ENCODE assay signal across 8 cellular contexts in genomic region chr7:974820-975681, GRCh38. TPM values are rescaled to one million over a fixed set of nuclear protein-coding genes. Genes with fewer than 3 reads are reported as not detected.
DNase-seq lines count a peak whose midpoint lies in the region; ATAC-seq and TF ChIP-seq lines count a peak whose summit lies in the region.

COX19 (minus strand) TSS chr7:975549; CDS start chr7:975509, 40 bp downstream.

- H3K27ac ChIP-seq in HUES64 (ENCODE audit: low read depth, low read length) (peak within 1 kb of the TSS; percentile 89), PC-9 (peak within 1 kb of the TSS; percentile 79)

- H4K20me1 ChIP-seq in PC-9 (ENCODE audit: insufficient read depth) = peaks cover 48% of the 10 kb centered on the region

- peak; percentile 98 for DNase-seq in Calu3
- DNase-seq in PC-9 = peak; percentile 70 to 93
- peak; percentile 92 for DNase-seq in activated T-cell treated with anti-CD3 and anti-CD28 coated beads for 48 hours (ENCODE audit: low read depth)
- peak; percentile 94 to 96 for DNase-seq in erythroblast (lab: John Stamatoyannopoulos, UW)
- DNase-seq in stimulated activated CD8-positive, alpha-beta memory T cell treated with anti-CD3 and anti-CD28 coated beads, Interleukin-4, amount 100 ng/mL, for 4 hours (ENCODE audit: low read depth in 2 of 2, low spot score in 1 of 2) = peak; percentile 67 to 81

- BruUV-seq in Calu3 (replicated peaks; lab: Mats Ljungman, UMichigan) (no TSS peak), PC-9 (replicated peaks; lab: Mats Ljungman, UMichigan) (no TSS peak)

- WGBS in HUES64 = under 1% methylated on average over 78 of the region's 78 CpGs

- no peaks in the 10 kb centered on the region for H3K9me3 Mint-ChIP-seq in Calu3 (ENCODE audit: low read depth, unreplicated experiment)

- peak; percentile 55 for ATAC-seq in GM21447 (IDR thresholded peaks at IDR 0.05; ENCODE audit: unreplicated experiment)

- no peaks in the 10 kb centered on the region for H3K27me3 Mint-ChIP-seq in Calu3 (ENCODE audit: unreplicated experiment)

- peaks cover 47% of the 10 kb centered on the region for H3K4me1 Mint-ChIP-seq in Calu3 (ENCODE audit: low read depth, unreplicated experiment)

- H3K9me2 ChIP-seq in PC-9 (ENCODE audit: insufficient read depth) = no peaks in the 10 kb centered on the region

- peak within 1 kb of the TSS; percentile 80 for H3K27ac Mint-ChIP-seq in Calu3 (ENCODE audit: unreplicated experiment)

- H3K27me3 ChIP-seq in HUES64 (ENCODE audit: insufficient read depth, low read length) = no peaks in the 10 kb centered on the region
- no peaks in the 10 kb centered on the region for H3K27me3 ChIP-seq in PC-9 (ENCODE audit: insufficient read depth, low read depth)
- H3K27me3 ChIP-seq in mucosa of stomach (ENCODE audit: control insufficient read depth, insufficient read depth, low read length) = no peaks in the 10 kb centered on the region

- peak within 1 kb of the TSS; percentile 95 for H3K4me2 ChIP-seq in PC-9

- peaks cover 51% of the 10 kb centered on the region for H3K79me2 ChIP-seq in PC-9 (ENCODE audit: low read depth)

- H3F3A ChIP-seq in PC-9 (ENCODE audit: insufficient read depth, low read depth) = peaks cover 15% of the 10 kb centered on the region; the same call in 1 of the 2 replicates

- H3K9ac ChIP-seq in HUES64 (ENCODE audit: low read depth, low read length) (peak within 1 kb of the TSS; percentile 94), mucosa of stomach (ENCODE audit: low read length) (peak within 1 kb of the TSS; percentile 92)

- H3K9me3 ChIP-seq in HUES64 (ENCODE audit: insufficient read depth, low read depth, low read length) = no peaks in the 10 kb centered on the region
- H3K9me3 ChIP-seq in PC-9 (ENCODE audit: insufficient read depth, low read depth) = no peaks in the 10 kb centered on the region
- no peaks in the 10 kb centered on the region for H3K9me3 ChIP-seq in mucosa of stomach (ENCODE audit: control insufficient read depth, low read length)

- H2AFZ ChIP-seq in PC-9 = peak within 1 kb of the TSS; percentile 84

- TF ChIP-seq CTCF in Calu3 (IDR thresholded peaks at IDR 0.05; ENCODE audit: unreplicated experiment) (no peak), PC-9 (conservative IDR thresholded peaks at IDR 0.05) (no peak)

- intact Hi-C loops in Calu3 (cut with micrococcal nuclease; ENCODE audit: unreplicated experiment) (no loop called here), PC-9 (cut with micrococcal nuclease; ENCODE audit: unreplicated experiment) (loop anchor here (1.0 kb wide), 1 partner anchor 61 kb away; no protein-coding TSS in a partner anchor)

- CTCF ChIA-PET in Calu3 (lab: Charles Lee) = interaction anchor here (0.6 to 1.9 kb wide), 9 partner anchors 9 to 163 kb away, joined by 3 to 9 read pairs (median 4); a partner anchor contains a TSS
- CTCF ChIA-PET in PC-9 (lab: Charles Lee) = interaction anchor here (0.6 to 1.0 kb wide), 3 partner anchors 25 to 425 kb away, joined by 3 to 5 read pairs (median 3); no protein-coding TSS in a partner anchor

- H3K4me3 Mint-ChIP-seq in Calu3 (ENCODE audit: low read depth, unreplicated experiment) = peak within 1 kb of the TSS; percentile 93

- H3K36me3 ChIP-seq in HUES64 (ENCODE audit: insufficient read depth, low read length) (peaks cover 25% of the 10 kb centered on the region), PC-9 (ENCODE audit: low read depth) (peaks cover 21% of the 10 kb centered on the region), mucosa of stomach (ENCODE audit: control insufficient read depth, insufficient read depth, low read length) (peaks cover 6% of the 10 kb centered on the region)

- H3K4me1 ChIP-seq in HUES64 (ENCODE audit: insufficient read depth, low read length) = peaks cover 4% of the 10 kb centered on the region
- H3K4me1 ChIP-seq in PC-9 (replicated peaks; ENCODE audit: insufficient read depth) = peaks cover 18% of the 10 kb centered on the region; the same call in 1 of the 2 replicates
- H3K4me1 ChIP-seq in mucosa of stomach (ENCODE audit: control insufficient read depth, insufficient read depth, low read length) = peaks cover 43% of the 10 kb centered on the region

- peaks cover 81% of the 10 kb centered on the region for H3K36me3 Mint-ChIP-seq in Calu3 (ENCODE audit: insufficient read depth, unreplicated experiment)

- POLR2A ChIA-PET in PC-9 (lab: Charles Lee; ENCODE audit: unreplicated experiment) = interaction anchor here (0.5 to 1.2 kb wide), 9 partner anchors 26 to 881 kb away, joined by 3 to 16 read pairs (median 4); partner anchors contain the start of genes PRKAR1B and SUN1

- peak; percentile 70 for TF ChIP-seq POLR2A in erythroblast (IDR thresholded peaks at IDR 0.05; ENCODE audit: low read length)

- H3K4me3 ChIP-seq in HUES64 (ENCODE audit: low read length) (peak within 1 kb of the TSS; percentile 98), PC-9 (peak within 1 kb of the TSS; percentile 84), mucosa of stomach (ENCODE audit: low read length) (peak within 1 kb of the TSS; percentile 60)

RNA-seq across cellular contexts. Expression of gene COX19, which starts in this region (rescaled TPM):
- 37.4 and 39.1 TPM in 2 replicates for total RNA-seq in Calu3 (2022)
- 5.8 TPM for polyA plus RNA-seq in HUES64 (2013, experiment 1 of 2)
- 7.0 TPM for polyA plus RNA-seq in HUES64 (2013, experiment 2 of 2)
- total RNA-seq in PC-9 (2021) = 28.9 and 29.3 TPM in 2 replicates

Comparison
In these comparisons a context has a peak if more than half of its experiments do, and no peak if none do; other contexts are left out.
1. Peak in every context shown above with its lines: DNase-seq, ATAC-seq, H3K4me3 ChIP-seq and H3K27ac ChIP-seq.